In genomic region chrX:71632923-71633657, GRCh38 we compare ENCODE assay signal across 1 cellular context.
TF ChIP-seq lines count a peak whose summit lies in the region.

No MANE protein-coding gene starts in this region.

TF ChIP-seq in WTC11, 78 proteins besides CTCF, POLR2A, EP300 and RAD21 (continued from another document):
- TF ChIP-seq AFF4 (CRISPR knock-in tag; IDR thresholded peaks at IDR 0.05; ENCODE audit: borderline replicate concordance) = no peak
- TF ChIP-seq RORB (CRISPR knock-in tag; IDR thresholded peaks at IDR 0.05) = no peak
- TF ChIP-seq NFE2L1 (CRISPR knock-in tag; IDR thresholded peaks at IDR 0.05) = no peak
- no peak for TF ChIP-seq E2F1 (CRISPR knock-in tag; IDR thresholded peaks at IDR 0.05)
TF ChIP-seq in WTC11: peak in this region for 0.
